ENCODE assay signal across 20 cellular contexts in genomic region chr20:58583141-58583540, GRCh38.
DNase-seq lines count a peak whose midpoint lies in the region; TF ChIP-seq lines count a peak whose summit lies in the region.
"Had no signal": no experiment of that assay in that cellular context is flagged by ENCODE, and none has a peak within 500 bp of the region (broad histone marks: within the 10 kb centered on the region; RNA-seq: fewer than 3 reads in every experiment).

No MANE protein-coding gene starts in this region.

- TF ChIP-seq CTCF in HFFc6 (IDR thresholded peaks at IDR 0.05) (no peak), cardiac fibroblast (IDR thresholded peaks at IDR 0.05; ENCODE audit: low read depth, low read length) (no peak), nephron progenitor cell (IDR thresholded peaks at IDR 0.05) (no peak), vagina (IDR thresholded peaks at IDR 0.05) (no peak)

- H4K20me1 ChIP-seq in BLaER1, result no peaks in the 10 kb centered on the region

- no peak overlapping the region for H3K4me3 ChIP-seq in BLaER1
- H3K4me3 ChIP-seq in cardiac fibroblast (replicated peaks in 1 of 2; ENCODE audit: low read depth in 2 of 2, low read length in 2 of 2), result peak overlapping the region in 1 of 2 donors; percentile 4
- H3K4me3 ChIP-seq in vagina, result no peak overlapping the region
- H3K4me3 ChIP-seq: body of pancreas, esophagus muscularis mucosa had no signal

- H3K9me3 Mint-ChIP-seq in HFFc6 (no peaks in the 10 kb centered on the region), nephron progenitor cell (peaks cover 23% of the 10 kb centered on the region)

- no peaks in the 10 kb centered on the region for H3K36me3 ChIP-seq in BLaER1
- no peaks in the 10 kb centered on the region for H3K36me3 ChIP-seq in vagina
- H3K36me3 ChIP-seq: esophagus muscularis mucosa, WERI-Rb-1 had no signal

- H3K4me1 Mint-ChIP-seq in HFFc6 (ENCODE audit: low read depth) (peaks cover 32% of the 10 kb centered on the region), nephron progenitor cell (peaks cover 65% of the 10 kb centered on the region)
- H3K4me1 Mint-ChIP-seq: activated naive CD8-positive, alpha-beta T cell treated with anti-CD3 and anti-CD28 coated beads for 36 hours; CD4-positive, CD25-positive, alpha-beta regulatory T cell had no signal

- no peak overlapping the region for H3K9ac ChIP-seq in BLaER1

- peaks cover 11% of the 10 kb centered on the region; the same call in 1 of the 2 replicates for H3K36me3 Mint-ChIP-seq in HFFc6 (ENCODE audit: low read depth)
- H3K36me3 Mint-ChIP-seq in nephron progenitor cell (ENCODE audit: low read depth), result no peaks in the 10 kb centered on the region
- H3K36me3 Mint-ChIP-seq: CD4-positive, CD25-positive, alpha-beta regulatory T cell had no signal

- DNase-seq in HFFc6, result no peak
- DNase-seq in cardiac fibroblast (ENCODE audit: low read depth in 2 of 2), result peak; percentile 43 to 48
- DNase-seq in nephron progenitor cell, result no peak
- no peak for DNase-seq in LoVo (ENCODE audit: low spot score)
- DNase-seq in activated CD8-positive, alpha-beta memory T cell treated with anti-CD3 and anti-CD28 coated beads, Interleukin-2, amount 50 U/mL, for 4 hours, result no peak
- DNase-seq in GOT3 (lab: John Stamatoyannopoulos, UW), result no peak
- no peak for DNase-seq in vagina (ENCODE audit: extremely low spot score in 2 of 2)
- DNase-seq: activated CD4-positive, alpha-beta T cell treated with anti-CD3 and anti-CD28 coated beads, Interleukin-2, amount 50 U/mL, for 1 hour; activated naive CD8-positive, alpha-beta T cell treated with anti-CD3 and anti-CD28 coated beads for 36 hours; body of pancreas; CD4-positive, CD25-positive, alpha-beta regulatory T cell; DMS153; effector memory CD4-positive, alpha-beta T cell; islet precursor cell; NCI-H1105 treated with DMSO at 0.1 percent for 48 hours; NCI-H2029 treated with DMSO at 0.1 percent for 48 hours; substantia nigra; WERI-Rb-1 had no signal

- peaks cover 28% of the 10 kb centered on the region for H3K4me1 ChIP-seq in BLaER1
- no peaks in the 10 kb centered on the region for H3K4me1 ChIP-seq in vagina
- H3K4me1 ChIP-seq: body of pancreas had no signal

- H3K27me3 ChIP-seq in BLaER1 (no peaks in the 10 kb centered on the region), vagina (no peaks in the 10 kb centered on the region)
- H3K27me3 ChIP-seq: body of pancreas, esophagus muscularis mucosa had no signal

- H3K9me3 ChIP-seq in BLaER1 (peaks cover 21% of the 10 kb centered on the region; the same call in 1 of the 2 replicates), vagina (no peaks in the 10 kb centered on the region)
- H3K9me3 ChIP-seq: body of pancreas, esophagus muscularis mucosa had no signal

- intact Hi-C loops in vagina (cut with DNase I), result no loop called here

- H3K4me2 ChIP-seq in BLaER1, result peak overlapping the region; percentile 37; the same call in 1 of the 2 replicates

- H3K27ac Mint-ChIP-seq in HFFc6 (peak overlapping the region; percentile 17; the same call in 1 of the 2 replicates), nephron progenitor cell (peak overlapping the region; percentile 86)
- H3K27ac Mint-ChIP-seq: activated naive CD8-positive, alpha-beta T cell treated with anti-CD3 and anti-CD28 coated beads for 36 hours had no signal

- H3K27me3 Mint-ChIP-seq in HFFc6 (ENCODE audit: insufficient read depth) (peaks cover 14% of the 10 kb centered on the region), nephron progenitor cell (ENCODE audit: low read depth, poor library complexity) (peaks cover 32% of the 10 kb centered on the region)

- H3K4me3 Mint-ChIP-seq in HFFc6 (no peak overlapping the region), nephron progenitor cell (no peak overlapping the region)
- H3K4me3 Mint-ChIP-seq: activated naive CD8-positive, alpha-beta T cell treated with anti-CD3 and anti-CD28 coated beads for 36 hours; CD4-positive, CD25-positive, alpha-beta regulatory T cell had no signal

- no peak overlapping the region for H3K27ac ChIP-seq in BLaER1
- no peak overlapping the region for H3K27ac ChIP-seq in vagina
- H3K27ac ChIP-seq: body of pancreas, esophagus muscularis mucosa, WERI-Rb-1 had no signal

- no peak for TF ChIP-seq POLR2A in vagina (IDR thresholded peaks at IDR 0.05)

Comparison
In these comparisons a context has a peak if more than half of its experiments do, and no peak if none do; other contexts are left out.
1. DNase-seq: peak in cardiac fibroblast (2 of 2); none in HFFc6 (single experiment), nephron progenitor cell (single experiment), LoVo (single experiment), activated CD8-positive, alpha-beta memory T cell treated with anti-CD3 and anti-CD28 coated beads, Interleukin-2, amount 50 U/mL, for 4 hours (single experiment), GOT3 (single experiment) and vagina (0 of 2).